26 cellular contexts compared by ENCODE assay signal in the genomic region with DNA sequence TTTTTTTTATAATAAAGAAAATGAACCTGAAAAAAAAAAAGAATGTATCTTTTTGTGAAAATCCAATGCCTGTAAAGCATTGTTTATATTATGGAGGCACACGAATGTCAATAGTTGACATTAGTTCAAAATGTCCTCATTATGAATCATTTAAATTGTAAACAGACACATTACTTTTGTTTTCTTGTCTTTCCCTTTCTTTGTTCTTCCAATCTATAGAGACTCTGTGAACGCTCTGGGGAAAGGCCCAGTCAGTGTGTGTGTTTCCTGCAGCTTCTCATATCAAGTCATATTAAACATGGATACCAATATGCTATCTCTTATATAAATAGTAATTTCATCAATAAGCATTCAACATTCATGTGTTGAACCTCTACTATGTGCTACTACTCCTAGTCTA.
"Had no signal": no experiment of that assay in that cellular context is flagged by ENCODE, and none has a peak within 500 bp of the region (broad histone marks: within the 10 kb centered on the region; RNA-seq: fewer than 3 reads in every experiment).

No MANE protein-coding gene starts in this region.

- H3K4me3 ChIP-seq: ascending aorta, cardiac muscle cell had no signal

- H3K27ac ChIP-seq: ascending aorta, cardiac muscle cell, VCaP had no signal

- H3K4me1 ChIP-seq: ascending aorta had no signal

- H3K9me3 ChIP-seq: ascending aorta had no signal

- FAIRE-seq: bronchial epithelial cell, TTC549 had no signal

- DNase-seq: activated B cell treated with CpG ODN at 0.5 μM for 24 hours; activated CD4-positive, alpha-beta memory T cell treated with anti-CD3 and anti-CD28 coated beads for 36 hours; activated CD4-positive, alpha-beta T cell treated with anti-CD3 and anti-CD28 coated beads for 4 hours; activated CD4-positive, alpha-beta T cell treated with anti-CD3 and anti-CD28 coated beads, Interleukin-2, amount 10 ng/mL, durations not matched to agents 24 days and 14 days; activated CD4-positive, alpha-beta T cell treated with anti-CD3 and anti-CD28 coated beads, Interleukin-2, amount 50 U/mL, for 1 hour; activated CD4-positive, alpha-beta T cell treated with anti-CD3 and anti-CD28 coated beads, Interleukin-2, amount 50 U/mL, for 4 hours; activated CD4-positive, CD25-positive, alpha-beta regulatory T cell treated with anti-CD3 and anti-CD28 coated beads, Interleukin-2, amount 50 U/mL, for 72 hours; activated CD8-positive, alpha-beta memory T cell treated with anti-CD3 and anti-CD28 coated beads, Interleukin-2, amount 50 U/mL, for 4 hours; activated CD8-positive, alpha-beta T cell treated with anti-CD3 and anti-CD28 coated beads for 36 hours; activated effector memory CD4-positive, alpha-beta T cell treated with Interleukin-2 at 50 U/mL for 16 hours; activated gamma-delta T cell; activated naive CD4-positive, alpha-beta T cell treated with anti-CD3 and anti-CD28 coated beads, Interleukin-2, amount 10 ng/mL, durations not matched to agents 7 days and 5 days; activated naive CD4-positive, alpha-beta T cell treated with Interleukin-2 at 50 U/mL for 16 hours; activated naive CD8-positive, alpha-beta T cell treated with anti-CD3 and anti-CD28 coated beads, Interleukin-2, amount 10 ng/mL, durations not matched to agents 7 days and 5 days; activated naive CD8-positive, alpha-beta T cell treated with anti-CD3 and anti-CD28 coated beads, Interleukin-2, amount 50 U/mL, for 24 hours; activated T-cell treated with anti-CD3 and anti-CD28 coated beads, Interleukin-2, amount 50 U/mL, for 24 hours; activated T-cell treated with anti-CD3 and anti-CD28 coated beads, Interleukin-2, amount 50 U/mL, for 48 hours; amygdala; T-helper 1 cell; T-helper 2 cell; T-helper 9 cell had no signal

- ATAC-seq: activated CD8-positive, alpha-beta T cell treated with anti-CD3 and anti-CD28 coated beads for 36 hours; activated naive CD8-positive, alpha-beta T cell treated with anti-CD3 and anti-CD28 coated beads, Interleukin-2, amount 50 U/mL, for 24 hours had no signal

- H3K36me3 ChIP-seq: ascending aorta, cardiac muscle cell had no signal

- H3K27me3 ChIP-seq: ascending aorta, cardiac muscle cell had no signal
